1 cellular context compared by ENCODE assay signal in the genomic region with DNA sequence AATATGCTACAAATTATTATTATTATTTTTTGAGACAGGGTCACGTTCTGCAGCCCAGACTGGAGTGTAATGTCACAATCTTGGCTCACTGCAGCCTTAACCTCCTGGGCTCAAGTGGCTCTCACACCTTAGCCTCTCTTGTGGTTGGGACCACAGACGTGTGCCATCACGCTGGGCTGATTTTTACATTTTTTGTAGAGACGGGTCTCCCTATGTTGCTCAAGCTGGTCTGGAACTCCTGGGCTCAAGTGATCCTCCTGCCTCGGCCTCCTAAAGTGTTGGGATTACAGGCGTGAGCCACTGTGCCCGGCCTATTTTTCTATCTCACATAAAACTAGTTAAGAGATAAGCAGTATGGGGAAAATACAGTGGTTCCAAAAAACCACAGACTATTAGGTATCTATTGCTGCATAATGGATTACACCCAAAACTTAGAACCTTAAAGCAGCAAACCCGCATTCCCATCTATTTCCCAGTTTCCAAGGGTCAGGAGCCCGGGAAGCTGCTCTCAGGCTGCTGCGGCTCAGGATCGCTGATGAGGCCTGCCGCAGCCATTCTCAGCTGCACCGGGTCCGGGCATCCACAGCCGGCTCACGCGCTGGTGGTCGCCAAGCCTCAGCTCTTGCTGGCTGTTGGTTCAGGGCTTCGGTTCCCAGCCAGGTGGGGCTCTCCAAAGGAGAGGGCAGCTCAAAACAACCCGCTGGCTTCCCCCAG.
TF ChIP-seq lines count a peak whose summit lies in the region.

No MANE protein-coding gene starts in this region.

TF ChIP-seq in H1, 55 proteins besides CTCF, POLR2A, EP300 and RAD21 (continued from another document):
- no peak for TF ChIP-seq SUZ12 (IDR thresholded peaks at IDR 0.05; ENCODE audit: low read length)
- TF ChIP-seq EGR1 (IDR thresholded peaks at IDR 0.05; ENCODE audit: borderline replicate concordance, low read depth, low read length), result no peak
- TF ChIP-seq BRCA1 (IDR thresholded peaks at IDR 0.05; ENCODE audit: low read depth, low read length), result no peak
- TF ChIP-seq SRF (IDR thresholded peaks at IDR 0.05; ENCODE audit: low read depth, low read length), result no peak
- TF ChIP-seq CBX5 (IDR thresholded peaks at IDR 0.05; ENCODE audit: low read depth, low read length), result no peak
- no peak for TF ChIP-seq RBBP5 (IDR thresholded peaks at IDR 0.05; ENCODE audit: borderline replicate concordance, low read depth, low read length)
- TF ChIP-seq JUN (IDR thresholded peaks at IDR 0.05; ENCODE audit: low read depth, low read length), result no peak
- TF ChIP-seq, protein P1, sequence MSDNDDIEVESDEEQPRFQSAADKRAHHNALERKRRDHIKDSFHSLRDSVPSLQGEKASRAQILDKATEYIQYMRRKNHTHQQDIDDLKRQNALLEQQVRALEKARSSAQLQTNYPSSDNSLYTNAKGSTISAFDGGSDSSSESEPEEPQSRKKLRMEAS (IDR thresholded peaks at IDR 0.05), result no peak
- TF ChIP-seq, protein P2, sequence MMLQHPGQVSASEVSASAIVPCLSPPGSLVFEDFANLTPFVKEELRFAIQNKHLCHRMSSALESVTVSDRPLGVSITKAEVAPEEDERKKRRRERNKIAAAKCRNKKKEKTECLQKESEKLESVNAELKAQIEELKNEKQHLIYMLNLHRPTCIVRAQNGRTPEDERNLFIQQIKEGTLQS (IDR thresholded peaks at IDR 0.05; ENCODE audit: insufficient read depth, low read depth, low read length), result no peak
- TF ChIP-seq PHF8 (conservative IDR thresholded peaks at IDR 0.05; ENCODE audit: low read depth, low read length), result 0 out of 2 replicates have a peak, but pooled peaks have one; percentile 9
- TF ChIP-seq TEAD4 (IDR thresholded peaks at IDR 0.05; ENCODE audit: low read depth, low read length), result 0 out of 2 replicates have a peak, but pooled peaks have one; percentile 7
- TF ChIP-seq GABPA (IDR thresholded peaks at IDR 0.05; ENCODE audit: borderline replicate concordance, insufficient read depth, low read length), result peak; percentile 61; the same call in 1 of the 2 replicates
- no peak for TF ChIP-seq SIRT6 (IDR thresholded peaks at IDR 0.05; ENCODE audit: low read length)
- TF ChIP-seq TAF1 (IDR thresholded peaks at IDR 0.05; ENCODE audit: low read depth, low read length), result peak; percentile 83; the same call in 1 of the 2 replicates
- no peak for TF ChIP-seq SAP30 (IDR thresholded peaks at IDR 0.05; ENCODE audit: insufficient read depth, insufficient replicate concordance, low read length)
- TF ChIP-seq TBP (IDR thresholded peaks at IDR 0.05; ENCODE audit: low read depth, low read length), result peak; percentile 85; the same call in 1 of the 2 replicates
- TF ChIP-seq, protein P3, sequence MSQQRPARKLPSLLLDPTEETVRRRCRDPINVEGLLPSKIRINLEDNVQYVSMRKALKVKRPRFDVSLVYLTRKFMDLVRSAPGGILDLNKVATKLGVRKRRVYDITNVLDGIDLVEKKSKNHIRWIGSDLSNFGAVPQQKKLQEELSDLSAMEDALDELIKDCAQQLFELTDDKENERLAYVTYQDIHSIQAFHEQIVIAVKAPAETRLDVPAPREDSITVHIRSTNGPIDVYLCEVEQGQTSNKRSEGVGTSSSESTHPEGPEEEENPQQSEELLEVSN (IDR thresholded peaks at IDR 0.05), result no peak
